In the genomic region with DNA sequence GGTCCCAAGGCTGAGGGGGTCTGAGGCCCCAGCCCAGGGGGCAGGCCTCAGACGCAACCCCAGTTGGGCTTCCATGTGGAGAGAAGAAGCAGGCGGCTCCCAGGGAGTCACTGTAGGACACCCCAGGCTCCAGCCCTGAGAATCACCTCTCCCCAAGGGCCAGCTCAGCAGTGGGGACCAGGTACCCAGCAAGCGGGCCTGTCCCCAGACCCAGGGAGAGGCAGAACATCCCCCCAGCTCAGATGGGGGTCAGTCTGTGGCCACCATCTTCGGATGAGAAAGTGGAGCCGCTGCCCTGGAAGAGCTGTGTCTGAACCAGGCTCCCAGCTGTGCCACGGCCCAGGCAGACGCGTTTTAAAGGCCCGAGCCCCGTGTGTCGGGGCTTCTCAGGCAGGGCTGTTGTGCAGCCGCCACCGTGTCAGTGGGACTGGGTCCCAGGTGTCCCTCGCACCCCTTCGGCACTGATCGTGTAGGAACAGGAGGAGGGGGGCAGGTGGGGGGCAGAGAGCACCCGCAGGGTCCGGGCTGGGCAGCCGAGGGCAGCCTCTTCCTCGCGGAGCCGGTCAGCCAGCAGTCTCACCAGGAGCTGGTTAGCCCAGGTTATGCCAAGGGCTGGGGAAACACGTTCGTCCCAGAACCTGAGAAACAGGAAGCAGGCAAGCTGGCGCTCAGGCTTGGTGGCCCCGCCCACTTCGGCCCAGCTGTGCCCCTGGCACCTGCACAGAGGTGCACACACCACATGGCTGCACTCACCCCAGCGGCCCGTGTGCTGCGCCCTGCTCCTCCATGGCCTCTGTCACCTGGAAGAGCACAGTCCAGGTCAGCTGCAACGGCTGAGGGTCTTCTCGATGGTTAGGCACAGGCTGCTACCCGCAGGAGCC, we compare ENCODE assay signal across 10 cellular contexts. TPM values are rescaled to one million over a fixed set of nuclear protein-coding genes. Genes with fewer than 3 reads are reported as not detected.
DNase-seq lines count a peak whose midpoint lies in the region; ATAC-seq and TF ChIP-seq lines count a peak whose summit lies in the region.
"Had no signal": no experiment of that assay in that cellular context is flagged by ENCODE, and none has a peak within 500 bp of the region (broad histone marks: within the 10 kb centered on the region; RNA-seq: fewer than 3 reads in every experiment).

No MANE protein-coding gene starts in this region.

- H3K4me3 ChIP-seq in tibial nerve: no peak overlapping the region

- TF ChIP-seq CTCF in WTC11 (IDR thresholded peaks at IDR 0.05) (no peak), tibial nerve (IDR thresholded peaks at IDR 0.05) (no peak)

- CTCF ChIA-PET in WTC11 (lab: Charles Lee): no interaction called here

- no peaks in the 10 kb centered on the region for H3K9me3 ChIP-seq in tibial nerve

- no peak overlapping the region for H3K4me3 Mint-ChIP-seq in WTC11

- H3K27me3 ChIP-seq in tibial nerve: no peaks in the 10 kb centered on the region

- H3K36me3 Mint-ChIP-seq in WTC11: peaks cover 17% of the 10 kb centered on the region; the same call in 1 of the 2 replicates

- H3K27me3 Mint-ChIP-seq in WTC11 (ENCODE audit: low read depth): no peaks in the 10 kb centered on the region; the same call in 1 of the 2 replicates

- no peaks in the 10 kb centered on the region for H3K9me3 Mint-ChIP-seq in WTC11

- POLR2A ChIA-PET in WTC11 (lab: Charles Lee): no interaction called here

- peaks cover 2 to 84% (median 5%) of the 10 kb centered on the region in 3 donors for H3K36me3 ChIP-seq in tibial nerve

- H3K4me1 ChIP-seq in tibial nerve: peaks cover 0 to 76% (median 23%) of the 10 kb centered on the region in 4 donors

- DNase-seq in SIG-M5 treated with dmso at 0.1 percent for 504 hours (lab: John Stamatoyannopoulos, UW; ENCODE audit: unreplicated experiment) (peak; percentile 21), SIG-M5 (lab: John Stamatoyannopoulos, UW) (no peak), WTC11 (ENCODE audit: low spot score) (no peak), kidney tubule cell (ENCODE audit: low spot score) (peak; percentile 21), tibial nerve (ENCODE audit: low spot score in 2 of 2) (no peak), NCI-H187 treated with DMSO at 0.1 percent for 48 hours (lab: John Stamatoyannopoulos, UW) (no peak), dermis blood vessel endothelial cell (no peak)
- DNase-seq: activated gamma-delta T cell, mesendoderm had no signal

- no peak for TF ChIP-seq EP300 in tibial nerve (IDR thresholded peaks at IDR 0.05)

- H3K27ac ChIP-seq in tibial nerve: peak overlapping the region in 3 of 4 donors; percentile 26 to 73 (median 32)

- no peak for TF ChIP-seq POLR2A in tibial nerve (IDR thresholded peaks at IDR 0.05)

- H3K27ac Mint-ChIP-seq in WTC11: no peak overlapping the region

- ATAC-seq in WTC11 (peak; percentile 7), HG03280 (IDR thresholded peaks at IDR 0.05; ENCODE audit: unreplicated experiment) (no peak)

- WGBS in tibial nerve, 2 donors: 84 to 88% methylated on average over 18 to 22 of the region's 33 CpGs

- H3K4me1 Mint-ChIP-seq in WTC11: peaks cover 15% of the 10 kb centered on the region

TF ChIP-seq in WTC11, 78 proteins besides CTCF, POLR2A, EP300 and RAD21:
- TF ChIP-seq ZNF121 (CRISPR knock-in tag; IDR thresholded peaks at IDR 0.05) (no peak), ZNF138 (CRISPR knock-in tag; conservative IDR thresholded peaks at IDR 0.05) (no peak), IRF1 (CRISPR knock-in tag; IDR thresholded peaks at IDR 0.05) (no peak), ZSCAN18 (CRISPR knock-in tag; IDR thresholded peaks at IDR 0.05) (no peak), SOX15 (CRISPR knock-in tag; IDR thresholded peaks at IDR 0.05) (no peak), TEAD1 (CRISPR knock-in tag; IDR thresholded peaks at IDR 0.05) (no peak), MAX (CRISPR knock-in tag; IDR thresholded peaks at IDR 0.05) (no peak), ZNF317 (CRISPR knock-in tag; IDR thresholded peaks at IDR 0.05; ENCODE audit: borderline replicate concordance, low read depth) (no peak)

RNA-seq across cellular contexts. Expression of gene XRCC3, which starts 16.6 kb away (rescaled TPM):
- 46.7 to 51.4 TPM (median 50.5 TPM) in 3 replicates for total RNA-seq in WTC11 (2021)
- 10 to 100 TPM in 1 of 4 donors, 1 to 10 TPM in 3; 4.0 to 10.7 (median 6.2) TPM for total RNA-seq in tibial nerve
- total RNA-seq in dermis blood vessel endothelial cell: 18.2 and 26.9 TPM in 2 replicates

RNA-seq across cellular contexts. Expression of gene ZFYVE21, which starts 17.0 kb away (rescaled TPM):
- 59.7 to 69.2 TPM (median 65.1 TPM) in 3 replicates for total RNA-seq in WTC11 (2021)
- total RNA-seq in tibial nerve: 100 to 1,000 TPM; 151 to 308 (median 224) TPM
- 108 and 138 TPM in 2 replicates for total RNA-seq in dermis blood vessel endothelial cell

Comparison
In these comparisons a context has a peak if more than half of its experiments do, and no peak if none do; other contexts are left out.
1. DNase-seq: peak in SIG-M5 treated with dmso at 0.1 percent for 504 hours (single experiment) and kidney tubule cell (single experiment); none in SIG-M5 (single experiment), WTC11 (single experiment), tibial nerve (0 of 2), NCI-H187 treated with DMSO at 0.1 percent for 48 hours (single experiment) and dermis blood vessel endothelial cell (single experiment).